Comparison of ENCODE assay signal across 36 cellular contexts in genomic region chr11:69110451-69110850, GRCh38. TPM values are rescaled to one million over a fixed set of nuclear protein-coding genes. Genes with fewer than 3 reads are reported as not detected.
"Had no signal": no experiment of that assay in that cellular context is flagged by ENCODE, and none has a peak within 500 bp of the region (broad histone marks: within the 10 kb centered on the region; RNA-seq: fewer than 3 reads in every experiment).

No MANE protein-coding gene starts in this region.

- H3K4me2 ChIP-seq: hepatocyte, smooth muscle cell had no signal

- DNase-seq: colonic mucosa; effector CD8-positive, alpha-beta T cell; endodermal cell; foreskin keratinocyte; left cardiac atrium; left lung; mesenchymal stem cell; mucosa of descending colon; naive B cell; stimulated activated CD4-positive, alpha-beta T cell treated with anti-CD3 and anti-CD28 coated beads, Interleukin-12 subunit alpha, Interleukin-12 subunit beta, amount 100 ng/mL, for 4 hours; stimulated activated CD4-positive, alpha-beta T cell treated with anti-CD3 and anti-CD28 coated beads, Interleukin-1b, Interleukin-23, amount 100 ng/mL, for 48 hours; stimulated activated CD4-positive, alpha-beta T cell treated with anti-CD3 and anti-CD28 coated beads, Interleukin-4, amount 100 ng/mL, for 1 hour; stimulated activated CD8-positive, alpha-beta memory T cell treated with anti-CD3 and anti-CD28 coated beads, Interleukin-4, amount 100 ng/mL, for 48 hours; stimulated activated naive CD4-positive, alpha-beta T cell; substantia nigra; testis; tibial artery; uterus had no signal

- H3K9me3 ChIP-seq: colonic mucosa, esophagus muscularis mucosa, gastroesophageal sphincter, heart left ventricle, left lung, mucosa of descending colon, neutrophil, right atrium auricular region, testis, tibial artery, uterus had no signal

- H3K27me3 ChIP-seq: colonic mucosa, esophagus muscularis mucosa, gastroesophageal sphincter, heart left ventricle, hepatocyte, left lung, neutrophil, right atrium auricular region, testis, tibial artery, uterus had no signal

- H3K79me2 ChIP-seq: hepatocyte, parathyroid adenoma had no signal

- H3K27ac ChIP-seq: colonic mucosa, esophagus muscularis mucosa, foreskin keratinocyte, gastroesophageal sphincter, heart left ventricle, hepatocyte, left lung, neutrophil, parathyroid adenoma, right atrium auricular region, testis, tibial artery, uterus had no signal

- H3K27ac Mint-ChIP-seq: dendritic cell treated with granulocyte-macrophage colony-stimulating factor and Interleukin-4, amounts not matched to agents 40 ng/mL and 50 ng/mL, for 4 days; endodermal cell; mesothelial cell of epicardium; natural killer cell treated with Interleukin-12 subunit alpha and Interleukin-12 subunit beta and Interleukin-15 and Interleukin-18, amount 100 ng/mL, for 72 hours; progenitor cell of endocrine pancreas; type B pancreatic cell had no signal

- H3K4me3 ChIP-seq: colonic mucosa, esophagus muscularis mucosa, gastroesophageal sphincter, heart left ventricle, hepatocyte, left lung, mucosa of descending colon, right atrium auricular region, smooth muscle cell, testis, tibial artery, uterus had no signal

- H3K36me3 Mint-ChIP-seq: natural killer cell treated with Interleukin-12 subunit alpha and Interleukin-12 subunit beta and Interleukin-15 and Interleukin-18, amount 100 ng/mL, for 72 hours; type B pancreatic cell had no signal

- H3K4me1 ChIP-seq: colonic mucosa, foreskin keratinocyte, uterus had no signal

- H3K4me1 Mint-ChIP-seq: endodermal cell, neural crest cell had no signal

- H2AFZ ChIP-seq: hepatocyte, parathyroid adenoma had no signal

- FAIRE-seq: endothelial cell of umbilical vein had no signal

- H3K4me3 Mint-ChIP-seq: dendritic cell treated with granulocyte-macrophage colony-stimulating factor and Interleukin-4, amounts not matched to agents 40 ng/mL and 50 ng/mL, for 4 days; endodermal cell; mesothelial cell of epicardium; naive B cell; natural killer cell treated with Interleukin-12 subunit alpha and Interleukin-12 subunit beta and Interleukin-15 and Interleukin-18, amount 100 ng/mL, for 72 hours; neural crest cell; type B pancreatic cell had no signal

- ATAC-seq: foreskin keratinocyte; gastroesophageal sphincter; heart left ventricle; left cardiac atrium; left lung; mucosa of descending colon; natural killer cell treated with Interleukin-12 subunit alpha and Interleukin-12 subunit beta and Interleukin-15 and Interleukin-18, amount 100 ng/mL, for 72 hours; sciatic nerve had no signal

- H3K9ac ChIP-seq: parathyroid adenoma had no signal

- H3K36me3 ChIP-seq: colonic mucosa, heart left ventricle, left lung, neutrophil, right atrium auricular region, uterus had no signal

RNA-seq across cellular contexts. Expression of gene SMIM38, which starts 45.3 kb away (rescaled TPM):
- total RNA-seq: endothelial cell of umbilical vein, epithelial cell of proximal tubule, foreskin keratinocyte, kidney epithelial cell had no signal
- polyA plus RNA-seq: foreskin keratinocyte, smooth muscle cell had no signal
